Comparison of ENCODE assay signal across 9 cellular contexts in genomic region chr4:159369256-159369655, GRCh38.
"Had no signal": no experiment of that assay in that cellular context is flagged by ENCODE, and none has a peak within 500 bp of the region (broad histone marks: within the 10 kb centered on the region; RNA-seq: fewer than 3 reads in every experiment).

No MANE protein-coding gene starts in this region.

- H3K9ac ChIP-seq: GM23248 had no signal

- H3K4me3 Mint-ChIP-seq: HFFc6 had no signal

- H3K9me3 ChIP-seq: HAP-1 had no signal

- H2AFZ ChIP-seq: GM23248 had no signal

- H3K4me1 ChIP-seq: HAP-1 had no signal

- H3K9me3 Mint-ChIP-seq: HFFc6 had no signal

- H3K27ac ChIP-seq: GM23248, HL-60 had no signal

- H3K4me3 ChIP-seq: GM23248, HAP-1 had no signal

- H3K36me3 ChIP-seq: HAP-1 had no signal

- DNase-seq: GM23248, GOT3, H7, HFFc6, IMR-90, KBM-7 had no signal

- ATAC-seq: HCT116 had no signal
